ENCODE assay signal across 8 cellular contexts in genomic region chr10:97553575-97554100, GRCh38. TPM values are rescaled to one million over a fixed set of nuclear protein-coding genes. Genes with fewer than 3 reads are reported as not detected.
A peak's percentile ranks its signal among the peaks of the same experiment; 100 is the strongest.
DNase-seq lines count a peak whose midpoint lies in the region; TF ChIP-seq lines count a peak whose summit lies in the region.

No MANE protein-coding gene starts in this region.

- H2AK5ac ChIP-seq in trophoblast cell (ENCODE audit: low read length): no peak overlapping the region

- peaks cover 2% of the 10 kb centered on the region for H3K79me2 ChIP-seq in trophoblast cell (ENCODE audit: control insufficient read depth, insufficient read depth, low read length, poor library complexity)

- no peak overlapping the region for H3K14ac ChIP-seq in trophoblast cell (ENCODE audit: low read length)

- H3K9ac ChIP-seq in trophoblast cell (ENCODE audit: low read length): no peak overlapping the region

- no peak overlapping the region for H4K8ac ChIP-seq in trophoblast cell (ENCODE audit: low read depth, low read length)

- no peaks in the 10 kb centered on the region for H3K27me3 ChIP-seq in SJCRH30
- no peaks in the 10 kb centered on the region for H3K27me3 ChIP-seq in trophoblast cell (ENCODE audit: insufficient read depth, low read length)
- no peaks in the 10 kb centered on the region for H3K27me3 ChIP-seq in vagina

- H2BK120ac ChIP-seq in trophoblast cell (ENCODE audit: insufficient read depth, low read length, poor library complexity): no peak overlapping the region

- no peak for TF ChIP-seq POLR2A in vagina (IDR thresholded peaks at IDR 0.05)

- peaks cover 5% of the 10 kb centered on the region for H3K27me3 Mint-ChIP-seq in glutamatergic neuron (ENCODE audit: unreplicated experiment)

- no peaks in the 10 kb centered on the region for H3K9me3 ChIP-seq in SJCRH30 (replicated peaks)
- no peaks in the 10 kb centered on the region for H3K9me3 ChIP-seq in trophoblast cell (ENCODE audit: insufficient read depth, low read depth, low read length)
- no peaks in the 10 kb centered on the region for H3K9me3 ChIP-seq in vagina

- no peak overlapping the region for H3K4me3 Mint-ChIP-seq in glutamatergic neuron (ENCODE audit: unreplicated experiment)

- H3K4me2 ChIP-seq in trophoblast cell (ENCODE audit: low read length): no peak overlapping the region

- H3K36me3 ChIP-seq in SJCRH30 (no peaks in the 10 kb centered on the region), trophoblast cell (ENCODE audit: control insufficient read depth in 1 of 2, insufficient read depth in 2 of 2, low read length in 2 of 2) (no peaks in the 10 kb centered on the region), vagina (no peaks in the 10 kb centered on the region)

- no peak overlapping the region for H2AFZ ChIP-seq in trophoblast cell (ENCODE audit: insufficient read depth, low read length, poor library complexity)

- no peak overlapping the region for H3K27ac Mint-ChIP-seq in glutamatergic neuron (ENCODE audit: unreplicated experiment)

- H3K27ac ChIP-seq in SJCRH30: no peak overlapping the region
- no peak overlapping the region for H3K27ac ChIP-seq in trophoblast cell (ENCODE audit: low read depth, low read length)
- peak overlapping the region; percentile 11 for H3K27ac ChIP-seq in vagina

- H3K36me3 Mint-ChIP-seq in glutamatergic neuron (ENCODE audit: unreplicated experiment): no peaks in the 10 kb centered on the region

- H3K4me1 ChIP-seq in SJCRH30 (peaks cover 29% of the 10 kb centered on the region), trophoblast cell (ENCODE audit: control insufficient read depth in 1 of 2, insufficient read depth in 2 of 2, low read length in 2 of 2) (peaks cover 26 to 30% of the 10 kb centered on the region in 2 experiments), vagina (peaks cover 32% of the 10 kb centered on the region)

- H3K4ac ChIP-seq in trophoblast cell (ENCODE audit: low read depth, low read length): no peak overlapping the region

- H3K23ac ChIP-seq in trophoblast cell (ENCODE audit: low read length): no peak overlapping the region

- DNase-seq in NCI-H1694 treated with DMSO at 0.1 percent for 48 hours (lab: John Stamatoyannopoulos, UW) (peak; percentile 13), NCI-H1694 (lab: John Stamatoyannopoulos, UW) (no peak), HT1080 (ENCODE audit: low read depth) (peak; percentile 75), SJCRH30 (peak; percentile 72 to 86), glutamatergic neuron (peak; percentile 74), trophoblast cell (peak; percentile 67 to 73), vagina (ENCODE audit: extremely low spot score in 2 of 2) (no peak)
- DNase-seq in activated naive CD4-positive, alpha-beta T cell (lab: John Stamatoyannopoulos, UW): peak; percentile 16 to 42 (median 27)

- H3K4me1 Mint-ChIP-seq in glutamatergic neuron (ENCODE audit: low read depth, unreplicated experiment): peaks cover 18% of the 10 kb centered on the region

- WGBS in trophoblast cell (ENCODE audit: extremely low coverage, insufficient coverage, insufficient read length): no CpG with 5 or more reads among the region's 7 CpGs

- TF ChIP-seq CTCF in glutamatergic neuron (IDR thresholded peaks at IDR 0.05; ENCODE audit: partially characterized antibody, unreplicated experiment) (peak; percentile 65), vagina (IDR thresholded peaks at IDR 0.05) (peak; percentile 61 to 80 (median 66))

- no peak overlapping the region for H2BK5ac ChIP-seq in trophoblast cell (ENCODE audit: low read depth, low read length, poor library complexity)

- no peak overlapping the region for H4K91ac ChIP-seq in trophoblast cell (ENCODE audit: low read depth, low read length)

- no peak overlapping the region for H4K12ac ChIP-seq in trophoblast cell (ENCODE audit: low read depth, low read length)

- intact Hi-C loops in vagina (cut with DNase I): loop anchor here (2.0 kb wide), 1 partner anchor 91 kb away; no protein-coding TSS in a partner anchor

- no peak overlapping the region for H3K18ac ChIP-seq in trophoblast cell (ENCODE audit: low read length)

- peaks cover 21% of the 10 kb centered on the region for H3K79me1 ChIP-seq in trophoblast cell (ENCODE audit: low read length)

- H2BK12ac ChIP-seq in trophoblast cell (ENCODE audit: low read length): no peak overlapping the region

- peaks cover 7% of the 10 kb centered on the region for H3K9me3 Mint-ChIP-seq in glutamatergic neuron (ENCODE audit: unreplicated experiment)

- H3K4me3 ChIP-seq in SJCRH30: no peak overlapping the region
- no peak overlapping the region for H3K4me3 ChIP-seq in trophoblast cell (ENCODE audit: low read depth, low read length)
- no peak overlapping the region for H3K4me3 ChIP-seq in vagina

RNA-seq across cellular contexts. Expression of gene ANKRD2, which starts 18.9 kb away (rescaled TPM):
- not detected in 2 replicates for total RNA-seq in HT1080 (2014; rRNA removed; shearing (Covaris generic))
- 0.05 TPM in 1 of 2 replicates, not detected in the other for polyA plus RNA-seq in HT1080 (2015; cell fraction: cytosol; rRNA removed)
- polyA plus RNA-seq in HT1080 (2015; cell fraction: nucleus; rRNA removed): 0.13 TPM in 1 of 2 replicates, not detected in the other
- 0.26 and 0.51 TPM in 2 replicates for total RNA-seq in SJCRH30 (2014; rRNA removed; shearing (Covaris generic))
- total RNA-seq in glutamatergic neuron (ENCODE audit: unreplicated experiment) (not detected), vagina (not detected)
- polyA plus RNA-seq in trophoblast cell (2013): 0.25 and 0.39 TPM in 2 replicates

RNA-seq across cellular contexts. Expression of gene HOGA1, which starts 30.6 kb away (rescaled TPM):
- total RNA-seq in HT1080 (2014; rRNA removed; shearing (Covaris generic)): 0.53 TPM in 1 of 2 replicates, not detected in the other
- 0.16 and 0.72 TPM in 2 replicates for polyA plus RNA-seq in HT1080 (2015; cell fraction: cytosol; rRNA removed)
- polyA plus RNA-seq in HT1080 (2015; cell fraction: nucleus; rRNA removed): 1.2 and 2.0 TPM in 2 replicates
- 1.7 and 3.5 TPM in 2 replicates for total RNA-seq in SJCRH30 (2014; rRNA removed; shearing (Covaris generic))
- total RNA-seq in glutamatergic neuron (ENCODE audit: unreplicated experiment): not detected
- polyA plus RNA-seq in trophoblast cell (2013): 0.01 TPM in 1 of 2 replicates, not detected in the other
- 0.98 TPM for total RNA-seq in vagina

RNA-seq across cellular contexts. Expression of gene C10orf62, which starts 35.9 kb away (rescaled TPM):
- total RNA-seq in HT1080 (2014; rRNA removed; shearing (Covaris generic)): not detected in 2 replicates
- not detected in 2 replicates for polyA plus RNA-seq in HT1080 (2015; cell fraction: cytosol; rRNA removed)
- 0.46 TPM in 1 of 2 replicates, not detected in the other for polyA plus RNA-seq in HT1080 (2015; cell fraction: nucleus; rRNA removed)
- total RNA-seq in SJCRH30 (2014; rRNA removed; shearing (Covaris generic)): 0.75 and 0.84 TPM in 2 replicates
- total RNA-seq in glutamatergic neuron (ENCODE audit: unreplicated experiment) (not detected), vagina (not detected)
- not detected in 2 replicates for polyA plus RNA-seq in trophoblast cell (2013)

RNA-seq across cellular contexts. Expression of gene UBTD1, which starts 54.9 kb away (rescaled TPM):
- total RNA-seq in HT1080 (2014; rRNA removed; shearing (Covaris generic)): 42.1 and 53.0 TPM in 2 replicates
- 34.0 and 37.3 TPM in 2 replicates for polyA plus RNA-seq in HT1080 (2015; cell fraction: cytosol; rRNA removed)
- 13.2 and 14.1 TPM in 2 replicates for polyA plus RNA-seq in HT1080 (2015; cell fraction: nucleus; rRNA removed)
- 13.9 and 14.3 TPM in 2 replicates for total RNA-seq in SJCRH30 (2014; rRNA removed; shearing (Covaris generic))
- total RNA-seq in glutamatergic neuron (ENCODE audit: unreplicated experiment) (8.0 TPM), vagina (18.4 TPM)
- polyA plus RNA-seq in trophoblast cell (2013): 12.9 and 13.5 TPM in 2 replicates

RNA-seq across cellular contexts. Expression of gene MMS19, which starts 55.4 kb away (rescaled TPM):
- total RNA-seq in HT1080 (2014; rRNA removed; shearing (Covaris generic)): 129 and 152 TPM in 2 replicates
- 68.5 and 77.9 TPM in 2 replicates for polyA plus RNA-seq in HT1080 (2015; cell fraction: cytosol; rRNA removed)
- 208 and 229 TPM in 2 replicates for polyA plus RNA-seq in HT1080 (2015; cell fraction: nucleus; rRNA removed)
- 77.3 and 83.7 TPM in 2 replicates for total RNA-seq in SJCRH30 (2014; rRNA removed; shearing (Covaris generic))
- total RNA-seq in glutamatergic neuron (ENCODE audit: unreplicated experiment) (139 TPM), vagina (92.6 TPM)
- 91.9 and 93.6 TPM in 2 replicates for polyA plus RNA-seq in trophoblast cell (2013)

Comparison
In these comparisons a context has a peak if more than half of its experiments do, and no peak if none do; other contexts are left out.
1. DNase-seq: peak in NCI-H1694 treated with DMSO at 0.1 percent for 48 hours (single experiment), HT1080 (single experiment), SJCRH30 (2 of 2), activated naive CD4-positive, alpha-beta T cell (4 of 4), glutamatergic neuron (single experiment) and trophoblast cell (2 of 2); none in NCI-H1694 (single experiment) and vagina (0 of 2).